16 cellular contexts compared by ENCODE assay signal in the genomic region with DNA sequence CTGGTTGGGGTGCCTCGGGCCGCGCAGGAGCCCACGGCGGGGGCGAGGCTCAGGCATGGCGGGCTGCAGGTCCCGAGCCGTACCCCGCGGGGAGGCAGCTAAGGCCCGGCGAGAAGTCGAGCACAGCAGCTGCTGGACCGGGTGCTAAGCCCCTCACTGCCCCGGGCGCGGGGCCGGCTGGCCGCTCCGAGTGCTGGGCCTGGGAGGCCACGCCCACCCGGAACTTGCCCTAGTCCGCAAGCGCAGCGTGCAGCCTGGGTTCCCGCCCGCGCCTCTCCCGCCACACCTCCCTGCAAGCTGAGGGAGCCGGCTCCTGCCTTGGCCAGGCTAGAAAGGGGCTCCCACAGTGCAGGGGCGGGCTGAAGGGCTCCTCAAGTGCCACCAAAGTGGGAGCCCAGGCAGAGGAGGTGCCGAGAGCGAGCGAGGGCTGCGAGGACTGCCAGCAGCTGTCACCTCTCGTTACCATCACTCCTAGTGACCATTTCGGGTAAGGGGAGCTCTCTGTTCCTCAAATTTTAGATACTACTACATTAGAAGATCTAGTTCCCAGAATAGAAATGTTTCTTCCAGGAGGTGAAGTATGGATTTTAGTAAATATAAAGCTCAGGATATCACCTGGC.
"Had no signal": no experiment of that assay in that cellular context is flagged by ENCODE, and none has a peak within 500 bp of the region (broad histone marks: within the 10 kb centered on the region; RNA-seq: fewer than 3 reads in every experiment).

No MANE protein-coding gene starts in this region.

- H3K27ac ChIP-seq: adrenal gland, esophagus squamous epithelium, suprapubic skin had no signal

- DNase-seq: activated CD8-positive, alpha-beta memory T cell treated with anti-CD3 and anti-CD28 coated beads for 24 hours; activated CD8-positive, alpha-beta memory T cell treated with anti-CD3 and anti-CD28 coated beads, Interleukin-2, amount 50 U/mL, for 48 hours; activated effector memory CD4-positive, alpha-beta T cell treated with Interleukin-2 at 50 U/mL for 16 hours; activated T-cell treated with anti-CD3 and anti-CD28 coated beads, Interleukin-2, amount 50 U/mL, for 48 hours; adrenal gland; dermis blood vessel endothelial cell; effector memory CD4-positive, alpha-beta T cell; esophagus squamous epithelium; nucleus accumbens; retina; stimulated activated naive CD8-positive, alpha-beta T cell treated with anti-CD3 and anti-CD28 coated beads, Interleukin-15, Interleukin-2, amounts not matched to agents 100 U/mL and 50 U/mL, for 24 hours had no signal

- H3K4me1 ChIP-seq: adrenal gland, esophagus squamous epithelium, suprapubic skin had no signal

- H3K9me3 ChIP-seq: adrenal gland, suprapubic skin had no signal

- H3K36me3 ChIP-seq: adrenal gland, esophagus squamous epithelium, suprapubic skin had no signal

- H3K27me3 ChIP-seq: adrenal gland, esophagus squamous epithelium, suprapubic skin had no signal

- ATAC-seq: activated CD4-positive, CD25-positive, alpha-beta regulatory T cell treated with anti-CD3 and anti-CD28 coated beads, Interleukin-2, amount 50 U/mL, for 24 hours; activated naive CD4-positive, alpha-beta T cell treated with anti-CD3 and anti-CD28 coated beads, Interleukin-2, amount 50 U/mL, for 72 hours; natural killer cell treated with Interleukin-12 subunit alpha and Interleukin-12 subunit beta and Interleukin-15 and Interleukin-18, amount 100 ng/mL, for 72 hours; stimulated activated naive CD8-positive, alpha-beta T cell treated with anti-CD3 and anti-CD28 coated beads, Interleukin-15, Interleukin-2, amounts not matched to agents 100 U/mL and 50 U/mL, for 24 hours had no signal

- H3K4me3 ChIP-seq: adrenal gland, esophagus squamous epithelium, lung, suprapubic skin had no signal
